In genomic region chr11:65546217-65546958, GRCh38 we compare ENCODE assay signal across 8 cellular contexts. TPM values are rescaled to one million over a fixed set of nuclear protein-coding genes. Genes with fewer than 3 reads are reported as not detected.
DNase-seq lines count a peak whose midpoint lies in the region; ATAC-seq and TF ChIP-seq lines count a peak whose summit lies in the region.

No MANE protein-coding gene starts in this region.

- in situ Hi-C loops in IMR-90 (cut with MboI; ENCODE audit: low sequenced_read_pairs): no loop called here

- no peak overlapping the region for H3K4me2 ChIP-seq in IMR-90 (ENCODE audit: low read depth, low read length)

- no peak for TF ChIP-seq CTCF in IMR-90 (conservative IDR thresholded peaks at IDR 0.05; ENCODE audit: low read depth, low read length)
- TF ChIP-seq CTCF in RWPE1 (conservative IDR thresholded peaks at IDR 0.05; ENCODE audit: low read depth): no peak

- H3K23ac ChIP-seq in IMR-90 (ENCODE audit: low read depth, low read length): no peak overlapping the region

- no TSS peak for BruUV-seq in IMR-90 (replicated peaks; lab: Mats Ljungman, UMichigan)

- dilution Hi-C loops in IMR-90 (cut with HindIII; ENCODE audit: low sequenced_read_pairs, unreplicated experiment): no loop called here

- H4K8ac ChIP-seq in IMR-90 (ENCODE audit: low read depth in 2 of 2, low read length in 2 of 2): no peak overlapping the region

- CTCF ChIA-PET in IMR-90 (lab: Yijun Ruan, JAX): no interaction called here
- CTCF ChIA-PET in RWPE1 (lab: Yijun Ruan, JAX): interaction anchor here (1.0 kb wide), 1 partner anchor 27 kb away, joined by 3 read pairs; no protein-coding TSS in a partner anchor

- TF ChIP-seq RAD21 in IMR-90 (IDR thresholded peaks at IDR 0.05; ENCODE audit: low read length): no peak

- peaks cover 4% of the 10 kb centered on the region; the same call in 1 of the 2 replicates for H4K20me1 ChIP-seq in IMR-90 (ENCODE audit: insufficient read depth, low read length)

- intact Hi-C loops in IMR-90 (cut with micrococcal nuclease): no loop called here

- H3K9me1 ChIP-seq in IMR-90 (ENCODE audit: insufficient read depth, low read length): no peaks in the 10 kb centered on the region

- peaks cover 44% of the 10 kb centered on the region for H3K36me3 ChIP-seq in IMR-90 (ENCODE audit: control insufficient read depth, insufficient read depth, low read length)

- no peak for TF ChIP-seq POLR2A in IMR-90 (IDR thresholded peaks at IDR 0.05; ENCODE audit: low read depth, low read length)

- H3K4ac ChIP-seq in IMR-90 (ENCODE audit: low read depth, low read length): no peak overlapping the region

- H2BK5ac ChIP-seq in IMR-90 (ENCODE audit: low read depth, low read length, poor library complexity, severe bottlenecking): no peak overlapping the region

- peaks cover 0 to 3% of the 10 kb centered on the region in 2 experiments; a peak in 2 of 4 replicates for H3K79me1 ChIP-seq in IMR-90 (ENCODE audit: low read depth in 1 of 2, low read length in 2 of 2)

- no peak overlapping the region for H3K18ac ChIP-seq in IMR-90 (ENCODE audit: low read depth, low read length)

- POLR2A ChIA-PET in IMR-90 (lab: Charles Lee; ENCODE audit: unreplicated experiment) (no interaction called here), RWPE1 (lab: Yijun Ruan, JAX; ENCODE audit: low non-redundant PET) (interaction anchor here (0.6 kb wide), 2 partner anchors 117 to 123 kb away, joined by 3 to 4 read pairs; no protein-coding TSS in a partner anchor)

- H3K27ac ChIP-seq in IMR-90 (ENCODE audit: insufficient read depth, low read length) (no peak overlapping the region), RWPE1 (peak overlapping the region; percentile 45)

- H2BK15ac ChIP-seq in IMR-90 (ENCODE audit: low read depth, low read length): no peak overlapping the region

- no peak overlapping the region for H3K14ac ChIP-seq in IMR-90 (replicated peaks; ENCODE audit: low read depth, low read length)

- peak; percentile 78 for DNase-seq in COLO829 (ENCODE audit: low spot score)
- DNase-seq in IMR-90: no peak
- DNase-seq in RWPE1 (ENCODE audit: low spot score): peak; percentile 92
- DNase-seq in activated gamma-delta T cell treated with Interleukin-2 at 50 U/mL for 16 hours: peak; percentile 99
- peak; percentile 99 to 100 for DNase-seq in stimulated activated CD4-positive, alpha-beta T cell treated with anti-CD3 and anti-CD28 coated beads, Interleukin-15, amount 100 ng/mL, for 1 hour (ENCODE audit: low read depth in 1 of 2, low spot score in 1 of 2)
- no peak for DNase-seq in inferior parietal cortex (ENCODE audit: extremely low spot score)

- no peak overlapping the region for H2BK120ac ChIP-seq in IMR-90 (ENCODE audit: low read depth, low read length)

- no peak overlapping the region for H3K9ac ChIP-seq in IMR-90 (ENCODE audit: low read depth, low read length)

- H2BK20ac ChIP-seq in IMR-90 (ENCODE audit: low read depth, low read length): no peak overlapping the region

- H3K4me3 ChIP-seq in IMR-90 (ENCODE audit: insufficient read depth, low read depth, low read length) (no peak overlapping the region), iPS-11a (ENCODE audit: low read depth, low read length) (peak overlapping the region; percentile 50)

- no peak overlapping the region for H2AK5ac ChIP-seq in IMR-90 (ENCODE audit: low read depth, low read length)

- H2AK9ac ChIP-seq in IMR-90 (replicated peaks; ENCODE audit: low read depth, low read length, poor library complexity): peak overlapping the region; percentile 48

- no peak overlapping the region for H4K91ac ChIP-seq in IMR-90 (ENCODE audit: insufficient read depth, low read depth, low read length)

- H2AFZ ChIP-seq in IMR-90 (replicated peaks; ENCODE audit: low read length, poor library complexity): no peak overlapping the region

- ATAC-seq in GM21367 (IDR thresholded peaks at IDR 0.05; ENCODE audit: unreplicated experiment) (peak; percentile 60), IMR-90 (ENCODE audit: low read depth) (no peak)

- WGBS in IMR-90 (ENCODE audit: extremely low coverage in 2 of 2, insufficient read length in 1 of 2), 2 experiments: 80% methylated on average over 20 of the region's 64 CpGs; no CpG with 5 or more reads in 1 of the 2 experiments

- no peak overlapping the region for H3K56ac ChIP-seq in IMR-90 (ENCODE audit: extremely low read depth, insufficient read depth, low read length)

- H3K27me3 ChIP-seq in IMR-90 (ENCODE audit: control insufficient read depth, insufficient read depth, low read length): no peaks in the 10 kb centered on the region

- H4K5ac ChIP-seq in IMR-90 (ENCODE audit: low read depth, low read length): no peak overlapping the region

- peaks cover 2% of the 10 kb centered on the region; the same call in 1 of the 2 replicates for H3K4me1 ChIP-seq in IMR-90 (ENCODE audit: control insufficient read depth, insufficient read depth, low read length)

- no peaks in the 10 kb centered on the region for H3K9me3 ChIP-seq in IMR-90 (ENCODE audit: control insufficient read depth, insufficient read depth, low read length)

TF ChIP-seq in IMR-90, 13 proteins besides CTCF, POLR2A, EP300 and RAD21:
- TF ChIP-seq BHLHE40 (IDR thresholded peaks at IDR 0.05; ENCODE audit: low read depth, low read length) (no peak), MAFK (IDR thresholded peaks at IDR 0.05; ENCODE audit: low read depth, low read length) (no peak), MAZ (IDR thresholded peaks at IDR 0.05; ENCODE audit: borderline replicate concordance, low read depth, low read length) (no peak), RCOR1 (IDR thresholded peaks at IDR 0.05; ENCODE audit: insufficient replicate concordance, low read length) (no peak), SMC3 (IDR thresholded peaks at IDR 0.05; ENCODE audit: low read depth, low read length) (no peak), FOS (IDR thresholded peaks at IDR 0.05; ENCODE audit: low read depth, low read length) (no peak), NFE2L2 (IDR thresholded peaks at IDR 0.05; ENCODE audit: low read depth, low read length) (no peak), CHD1 (IDR thresholded peaks at IDR 0.05; ENCODE audit: low read depth, low read length) (no peak), MXI1 (IDR thresholded peaks at IDR 0.05; ENCODE audit: borderline replicate concordance, low read depth, low read length) (no peak), RFX5 (IDR thresholded peaks at IDR 0.05; ENCODE audit: low read depth, low read length) (no peak), CEBPB (IDR thresholded peaks at IDR 0.05; ENCODE audit: low read depth, low read length) (no peak)
- TF ChIP-seq, protein P1, sequence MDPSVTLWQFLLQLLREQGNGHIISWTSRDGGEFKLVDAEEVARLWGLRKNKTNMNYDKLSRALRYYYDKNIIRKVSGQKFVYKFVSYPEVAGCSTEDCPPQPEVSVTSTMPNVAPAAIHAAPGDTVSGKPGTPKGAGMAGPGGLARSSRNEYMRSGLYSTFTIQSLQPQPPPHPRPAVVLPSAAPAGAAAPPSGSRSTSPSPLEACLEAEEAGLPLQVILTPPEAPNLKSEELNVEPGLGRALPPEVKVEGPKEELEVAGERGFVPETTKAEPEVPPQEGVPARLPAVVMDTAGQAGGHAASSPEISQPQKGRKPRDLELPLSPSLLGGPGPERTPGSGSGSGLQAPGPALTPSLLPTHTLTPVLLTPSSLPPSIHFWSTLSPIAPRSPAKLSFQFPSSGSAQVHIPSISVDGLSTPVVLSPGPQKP (IDR thresholded peaks at IDR 0.05; ENCODE audit: borderline replicate concordance, low read depth, low read length): no peak
- TF ChIP-seq, protein P2, sequence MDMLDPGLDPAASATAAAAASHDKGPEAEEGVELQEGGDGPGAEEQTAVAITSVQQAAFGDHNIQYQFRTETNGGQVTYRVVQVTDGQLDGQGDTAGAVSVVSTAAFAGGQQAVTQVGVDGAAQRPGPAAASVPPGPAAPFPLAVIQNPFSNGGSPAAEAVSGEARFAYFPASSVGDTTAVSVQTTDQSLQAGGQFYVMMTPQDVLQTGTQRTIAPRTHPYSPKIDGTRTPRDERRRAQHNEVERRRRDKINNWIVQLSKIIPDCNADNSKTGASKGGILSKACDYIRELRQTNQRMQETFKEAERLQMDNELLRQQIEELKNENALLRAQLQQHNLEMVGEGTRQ (IDR thresholded peaks at IDR 0.05; ENCODE audit: low read depth, low read length): no peak

RNA-seq across cellular contexts. Expression of gene LTBP3, which starts 11.8 kb away (rescaled TPM):
- total RNA-seq in IMR-90 (2012; rRNA removed): 6.6 and 8.3 TPM in 2 replicates
- polyA plus RNA-seq in IMR-90 (2012; rRNA removed): 145 and 216 TPM in 2 replicates
- 229 and 255 TPM in 2 replicates for polyA plus RNA-seq in IMR-90 (2012; cell fraction: cytosol; rRNA removed)
- polyA plus RNA-seq in IMR-90 (2012; cell fraction: nucleus; rRNA removed; ENCODE audit: low replicate concordance): 685 and 1,572 TPM in 2 replicates

RNA-seq across cellular contexts. Expression of gene SCYL1, which starts 21.5 kb away (rescaled TPM):
- 95.8 and 96.4 TPM in 2 replicates for total RNA-seq in IMR-90 (2012; rRNA removed)
- polyA plus RNA-seq in IMR-90 (2012; rRNA removed): 150 and 172 TPM in 2 replicates
- polyA plus RNA-seq in IMR-90 (2012; cell fraction: cytosol; rRNA removed): 166 and 172 TPM in 2 replicates
- polyA plus RNA-seq in IMR-90 (2012; cell fraction: nucleus; rRNA removed; ENCODE audit: low replicate concordance): 173 and 359 TPM in 2 replicates

RNA-seq across cellular contexts. Expression of gene ZNRD2, which starts 23.9 kb away (rescaled TPM):
- total RNA-seq in IMR-90 (2012; rRNA removed): 69.7 and 75.6 TPM in 2 replicates
- polyA plus RNA-seq in IMR-90 (2012; rRNA removed): 90.3 and 113 TPM in 2 replicates
- polyA plus RNA-seq in IMR-90 (2012; cell fraction: cytosol; rRNA removed): 68.6 and 112 TPM in 2 replicates
- polyA plus RNA-seq in IMR-90 (2012; cell fraction: nucleus; rRNA removed; ENCODE audit: low replicate concordance): 56.1 and 132 TPM in 2 replicates

RNA-seq across cellular contexts. Expression of gene FAM89B, which starts 25.9 kb away (rescaled TPM):
- total RNA-seq in IMR-90 (2012; rRNA removed): 12.0 and 14.2 TPM in 2 replicates
- polyA plus RNA-seq in IMR-90 (2012; rRNA removed): 65.5 and 86.6 TPM in 2 replicates
- 20.7 and 84.1 TPM in 2 replicates for polyA plus RNA-seq in IMR-90 (2012; cell fraction: cytosol; rRNA removed)
- 26.4 and 80.1 TPM in 2 replicates for polyA plus RNA-seq in IMR-90 (2012; cell fraction: nucleus; rRNA removed; ENCODE audit: low replicate concordance)

RNA-seq across cellular contexts. Expression of gene EHBP1L1, which starts 29.5 kb away (rescaled TPM):
- total RNA-seq in IMR-90 (2012; rRNA removed): 10.0 and 13.3 TPM in 2 replicates
- 27.4 and 29.0 TPM in 2 replicates for polyA plus RNA-seq in IMR-90 (2012; rRNA removed)
- polyA plus RNA-seq in IMR-90 (2012; cell fraction: cytosol; rRNA removed): 13.2 and 27.4 TPM in 2 replicates
- 82.3 and 155 TPM in 2 replicates for polyA plus RNA-seq in IMR-90 (2012; cell fraction: nucleus; rRNA removed; ENCODE audit: low replicate concordance)

Comparison
In these comparisons a context has a peak if more than half of its experiments do, and no peak if none do; other contexts are left out.
1. DNase-seq: peak in COLO829 (single experiment), RWPE1 (single experiment), activated gamma-delta T cell treated with Interleukin-2 at 50 U/mL for 16 hours (single experiment) and stimulated activated CD4-positive, alpha-beta T cell treated with anti-CD3 and anti-CD28 coated beads, Interleukin-15, amount 100 ng/mL, for 1 hour (2 of 2); none in IMR-90 (single experiment) and inferior parietal cortex (single experiment).